ENCODE assay signal across 1 cellular context in the genomic region with DNA sequence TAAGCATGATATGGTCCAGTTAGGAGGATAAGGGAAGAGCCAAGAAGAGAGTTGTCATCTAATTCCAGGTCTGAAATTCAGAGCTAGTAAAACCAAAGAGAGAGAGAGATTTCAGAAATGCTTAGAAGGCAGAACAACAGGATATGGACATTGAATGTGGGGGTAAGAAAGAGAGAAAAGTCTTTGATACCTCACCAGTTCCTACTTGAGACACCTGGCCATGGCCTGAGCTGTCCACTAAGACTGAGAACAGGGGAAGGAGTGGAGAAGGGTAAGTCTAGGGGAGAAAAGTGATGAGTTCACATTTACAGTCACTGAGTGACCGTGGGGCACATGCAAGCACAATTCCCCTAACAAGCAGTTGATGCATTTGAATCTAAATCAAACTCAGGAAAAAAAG.
TF ChIP-seq lines count a peak whose summit lies in the region.

No MANE protein-coding gene starts in this region.

TF ChIP-seq in GM23338, 12 proteins besides CTCF, POLR2A, EP300 and RAD21:
- TF ChIP-seq EZH2 (IDR thresholded peaks at IDR 0.05; ENCODE audit: low read depth, unreplicated experiment) (no peak), ZNF114 (CRISPR knock-in tag; IDR thresholded peaks at IDR 0.05) (no peak), POLR2AphosphoS5 (IDR thresholded peaks at IDR 0.05; ENCODE audit: low read depth) (no peak), ZNF331 (CRISPR knock-in tag; IDR thresholded peaks at IDR 0.05; ENCODE audit: low read depth) (no peak), JUNB (IDR thresholded peaks at IDR 0.05; ENCODE audit: unreplicated experiment) (no peak), CREB1 (CRISPR knock-in tag; IDR thresholded peaks at IDR 0.05; ENCODE audit: low read depth) (no peak), EZH2phosphoT487 (IDR thresholded peaks at IDR 0.05; ENCODE audit: unreplicated experiment) (no peak), STAT1 (IDR thresholded peaks at IDR 0.05; ENCODE audit: unreplicated experiment) (no peak), NANOG (IDR thresholded peaks at IDR 0.05; ENCODE audit: borderline replicate concordance) (no peak)
- TF ChIP-seq, protein P1, sequence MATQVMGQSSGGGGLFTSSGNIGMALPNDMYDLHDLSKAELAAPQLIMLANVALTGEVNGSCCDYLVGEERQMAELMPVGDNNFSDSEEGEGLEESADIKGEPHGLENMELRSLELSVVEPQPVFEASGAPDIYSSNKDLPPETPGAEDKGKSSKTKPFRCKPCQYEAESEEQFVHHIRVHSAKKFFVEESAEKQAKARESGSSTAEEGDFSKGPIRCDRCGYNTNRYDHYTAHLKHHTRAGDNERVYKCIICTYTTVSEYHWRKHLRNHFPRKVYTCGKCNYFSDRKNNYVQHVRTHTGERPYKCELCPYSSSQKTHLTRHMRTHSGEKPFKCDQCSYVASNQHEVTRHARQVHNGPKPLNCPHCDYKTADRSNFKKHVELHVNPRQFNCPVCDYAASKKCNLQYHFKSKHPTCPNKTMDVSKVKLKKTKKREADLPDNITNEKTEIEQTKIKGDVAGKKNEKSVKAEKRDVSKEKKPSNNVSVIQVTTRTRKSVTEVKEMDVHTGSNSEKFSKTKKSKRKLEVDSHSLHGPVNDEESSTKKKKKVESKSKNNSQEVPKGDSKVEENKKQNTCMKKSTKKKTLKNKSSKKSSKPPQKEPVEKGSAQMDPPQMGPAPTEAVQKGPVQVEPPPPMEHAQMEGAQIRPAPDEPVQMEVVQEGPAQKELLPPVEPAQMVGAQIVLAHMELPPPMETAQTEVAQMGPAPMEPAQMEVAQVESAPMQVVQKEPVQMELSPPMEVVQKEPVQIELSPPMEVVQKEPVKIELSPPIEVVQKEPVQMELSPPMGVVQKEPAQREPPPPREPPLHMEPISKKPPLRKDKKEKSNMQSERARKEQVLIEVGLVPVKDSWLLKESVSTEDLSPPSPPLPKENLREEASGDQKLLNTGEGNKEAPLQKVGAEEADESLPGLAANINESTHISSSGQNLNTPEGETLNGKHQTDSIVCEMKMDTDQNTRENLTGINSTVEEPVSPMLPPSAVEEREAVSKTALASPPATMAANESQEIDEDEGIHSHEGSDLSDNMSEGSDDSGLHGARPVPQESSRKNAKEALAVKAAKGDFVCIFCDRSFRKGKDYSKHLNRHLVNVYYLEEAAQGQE (IDR thresholded peaks at IDR 0.05; ENCODE audit: unreplicated experiment) = no peak
- TF ChIP-seq, protein P2, sequence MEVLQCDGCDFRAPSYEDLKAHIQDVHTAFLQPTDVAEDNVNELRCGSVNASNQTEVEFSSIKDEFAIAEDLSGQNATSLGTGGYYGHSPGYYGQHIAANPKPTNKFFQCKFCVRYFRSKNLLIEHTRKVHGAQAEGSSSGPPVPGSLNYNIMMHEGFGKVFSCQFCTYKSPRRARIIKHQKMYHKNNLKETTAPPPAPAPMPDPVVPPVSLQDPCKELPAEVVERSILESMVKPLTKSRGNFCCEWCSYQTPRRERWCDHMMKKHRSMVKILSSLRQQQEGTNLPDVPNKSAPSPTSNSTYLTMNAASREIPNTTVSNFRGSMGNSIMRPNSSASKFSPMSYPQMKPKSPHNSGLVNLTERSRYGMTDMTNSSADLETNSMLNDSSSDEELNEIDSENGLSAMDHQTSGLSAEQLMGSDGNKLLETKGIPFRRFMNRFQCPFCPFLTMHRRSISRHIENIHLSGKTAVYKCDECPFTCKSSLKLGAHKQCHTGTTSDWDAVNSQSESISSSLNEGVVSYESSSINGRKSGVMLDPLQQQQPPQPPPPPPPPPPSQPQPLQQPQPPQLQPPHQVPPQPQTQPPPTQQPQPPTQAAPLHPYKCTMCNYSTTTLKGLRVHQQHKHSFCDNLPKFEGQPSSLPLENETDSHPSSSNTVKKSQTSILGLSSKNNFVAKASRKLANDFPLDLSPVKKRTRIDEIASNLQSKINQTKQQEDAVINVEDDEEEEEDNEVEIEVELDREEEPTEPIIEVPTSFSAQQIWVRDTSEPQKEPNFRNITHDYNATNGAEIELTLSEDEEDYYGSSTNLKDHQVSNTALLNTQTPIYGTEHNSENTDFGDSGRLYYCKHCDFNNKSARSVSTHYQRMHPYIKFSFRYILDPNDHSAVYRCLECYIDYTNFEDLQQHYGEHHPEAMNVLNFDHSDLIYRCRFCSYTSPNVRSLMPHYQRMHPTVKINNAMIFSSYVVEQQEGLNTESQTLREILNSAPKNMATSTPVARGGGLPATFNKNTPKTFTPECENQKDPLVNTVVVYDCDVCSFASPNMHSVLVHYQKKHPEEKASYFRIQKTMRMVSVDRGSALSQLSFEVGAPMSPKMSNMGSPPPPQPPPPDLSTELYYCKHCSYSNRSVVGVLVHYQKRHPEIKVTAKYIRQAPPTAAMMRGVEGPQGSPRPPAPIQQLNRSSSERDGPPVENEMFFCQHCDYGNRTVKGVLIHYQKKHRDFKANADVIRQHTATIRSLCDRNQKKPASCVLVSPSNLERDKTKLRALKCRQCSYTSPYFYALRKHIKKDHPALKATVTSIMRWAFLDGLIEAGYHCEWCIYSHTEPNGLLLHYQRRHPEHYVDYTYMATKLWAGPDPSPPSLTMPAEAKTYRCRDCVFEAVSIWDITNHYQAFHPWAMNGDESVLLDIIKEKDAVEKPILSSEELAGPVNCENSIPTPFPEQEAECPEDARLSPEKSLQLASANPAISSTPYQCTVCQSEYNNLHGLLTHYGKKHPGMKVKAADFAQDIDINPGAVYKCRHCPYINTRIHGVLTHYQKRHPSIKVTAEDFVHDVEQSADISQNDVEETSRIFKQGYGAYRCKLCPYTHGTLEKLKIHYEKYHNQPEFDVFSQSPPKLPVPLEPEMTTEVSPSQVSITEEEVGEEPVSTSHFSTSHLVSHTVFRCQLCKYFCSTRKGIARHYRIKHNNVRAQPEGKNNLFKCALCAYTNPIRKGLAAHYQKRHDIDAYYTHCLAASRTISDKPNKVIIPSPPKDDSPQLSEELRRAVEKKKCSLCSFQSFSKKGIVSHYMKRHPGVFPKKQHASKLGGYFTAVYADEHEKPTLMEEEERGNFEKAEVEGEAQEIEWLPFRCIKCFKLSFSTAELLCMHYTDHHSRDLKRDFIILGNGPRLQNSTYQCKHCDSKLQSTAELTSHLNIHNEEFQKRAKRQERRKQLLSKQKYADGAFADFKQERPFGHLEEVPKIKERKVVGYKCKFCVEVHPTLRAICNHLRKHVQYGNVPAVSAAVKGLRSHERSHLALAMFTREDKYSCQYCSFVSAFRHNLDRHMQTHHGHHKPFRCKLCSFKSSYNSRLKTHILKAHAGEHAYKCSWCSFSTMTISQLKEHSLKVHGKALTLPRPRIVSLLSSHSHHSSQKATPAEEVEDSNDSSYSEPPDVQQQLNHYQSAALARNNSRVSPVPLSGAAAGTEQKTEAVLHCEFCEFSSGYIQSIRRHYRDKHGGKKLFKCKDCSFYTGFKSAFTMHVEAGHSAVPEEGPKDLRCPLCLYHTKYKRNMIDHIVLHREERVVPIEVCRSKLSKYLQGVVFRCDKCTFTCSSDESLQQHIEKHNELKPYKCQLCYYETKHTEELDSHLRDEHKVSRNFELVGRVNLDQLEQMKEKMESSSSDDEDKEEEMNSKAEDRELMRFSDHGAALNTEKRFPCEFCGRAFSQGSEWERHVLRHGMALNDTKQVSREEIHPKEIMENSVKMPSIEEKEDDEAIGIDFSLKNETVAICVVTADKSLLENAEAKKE (CRISPR knock-in tag; IDR thresholded peaks at IDR 0.05) = no peak
- TF ChIP-seq, protein P3, sequence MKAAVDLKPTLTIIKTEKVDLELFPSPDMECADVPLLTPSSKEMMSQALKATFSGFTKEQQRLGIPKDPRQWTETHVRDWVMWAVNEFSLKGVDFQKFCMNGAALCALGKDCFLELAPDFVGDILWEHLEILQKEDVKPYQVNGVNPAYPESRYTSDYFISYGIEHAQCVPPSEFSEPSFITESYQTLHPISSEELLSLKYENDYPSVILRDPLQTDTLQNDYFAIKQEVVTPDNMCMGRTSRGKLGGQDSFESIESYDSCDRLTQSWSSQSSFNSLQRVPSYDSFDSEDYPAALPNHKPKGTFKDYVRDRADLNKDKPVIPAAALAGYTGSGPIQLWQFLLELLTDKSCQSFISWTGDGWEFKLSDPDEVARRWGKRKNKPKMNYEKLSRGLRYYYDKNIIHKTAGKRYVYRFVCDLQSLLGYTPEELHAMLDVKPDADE (IDR thresholded peaks at IDR 0.05) = no peak
